Comparison of ENCODE assay signal across 1 cellular context in genomic region chr17:17508641-17509591, GRCh38.
TF ChIP-seq lines count a peak whose summit lies in the region.

No MANE protein-coding gene starts in this region.

TF ChIP-seq in GM23338, 12 proteins besides CTCF, POLR2A, EP300 and RAD21 (continued from another document):
- TF ChIP-seq ZNF462 (CRISPR knock-in tag; IDR thresholded peaks at IDR 0.05) (no peak), JUNB (IDR thresholded peaks at IDR 0.05; ENCODE audit: unreplicated experiment) (no peak), CREB1 (CRISPR knock-in tag; IDR thresholded peaks at IDR 0.05; ENCODE audit: low read depth) (no peak), EZH2 (IDR thresholded peaks at IDR 0.05; ENCODE audit: low read depth, unreplicated experiment) (no peak), REST (IDR thresholded peaks at IDR 0.05; ENCODE audit: unreplicated experiment) (no peak), ETS1 (IDR thresholded peaks at IDR 0.05) (no peak), EZH2phosphoT487 (IDR thresholded peaks at IDR 0.05; ENCODE audit: unreplicated experiment) (no peak)
